ENCODE assay signal across 1 cellular context in the genomic region with DNA sequence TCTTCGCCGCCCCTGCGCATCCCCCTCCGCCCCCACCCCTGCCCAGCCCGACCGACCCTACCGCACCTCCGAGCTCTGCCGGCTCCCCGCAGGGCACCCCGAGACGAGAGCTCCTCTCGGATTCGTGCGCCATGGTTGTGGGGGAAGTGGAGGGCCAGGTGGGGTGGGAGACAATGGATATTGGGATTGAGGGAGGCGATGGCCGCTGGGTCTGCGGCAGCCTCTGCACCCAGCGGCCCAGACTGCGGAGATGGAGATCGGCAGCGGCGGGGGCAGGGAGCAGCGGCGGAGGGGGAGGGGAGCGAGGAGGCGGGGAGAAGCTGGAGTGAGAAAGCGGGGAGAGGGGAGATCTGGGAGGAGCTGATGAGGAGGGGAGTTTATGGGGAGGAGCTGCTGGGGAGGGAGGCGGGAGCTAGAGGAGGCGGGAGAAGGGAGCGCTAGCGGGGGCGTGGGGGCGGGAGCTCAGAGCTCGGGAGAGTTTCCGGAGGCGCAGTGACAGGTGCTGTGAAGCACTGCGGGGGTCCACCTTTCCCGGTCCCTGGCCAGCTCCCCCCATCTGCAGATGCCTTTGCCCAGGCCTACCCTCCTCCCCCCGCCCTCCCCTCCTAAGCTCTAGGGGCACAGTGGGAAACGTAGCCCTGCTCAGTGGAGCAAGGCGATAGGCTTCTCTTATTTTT.
TF ChIP-seq lines count a peak whose summit lies in the region.

A gene (minus strand): TSS at position 352 of the 677 bp plus-strand sequence. CDS start 219 bp downstream, at position 133.

TF ChIP-seq in HEK293, 187 proteins besides CTCF, POLR2A, EP300 and RAD21 (continued from another document and continues in another):
- TF ChIP-seq, protein P1, sequence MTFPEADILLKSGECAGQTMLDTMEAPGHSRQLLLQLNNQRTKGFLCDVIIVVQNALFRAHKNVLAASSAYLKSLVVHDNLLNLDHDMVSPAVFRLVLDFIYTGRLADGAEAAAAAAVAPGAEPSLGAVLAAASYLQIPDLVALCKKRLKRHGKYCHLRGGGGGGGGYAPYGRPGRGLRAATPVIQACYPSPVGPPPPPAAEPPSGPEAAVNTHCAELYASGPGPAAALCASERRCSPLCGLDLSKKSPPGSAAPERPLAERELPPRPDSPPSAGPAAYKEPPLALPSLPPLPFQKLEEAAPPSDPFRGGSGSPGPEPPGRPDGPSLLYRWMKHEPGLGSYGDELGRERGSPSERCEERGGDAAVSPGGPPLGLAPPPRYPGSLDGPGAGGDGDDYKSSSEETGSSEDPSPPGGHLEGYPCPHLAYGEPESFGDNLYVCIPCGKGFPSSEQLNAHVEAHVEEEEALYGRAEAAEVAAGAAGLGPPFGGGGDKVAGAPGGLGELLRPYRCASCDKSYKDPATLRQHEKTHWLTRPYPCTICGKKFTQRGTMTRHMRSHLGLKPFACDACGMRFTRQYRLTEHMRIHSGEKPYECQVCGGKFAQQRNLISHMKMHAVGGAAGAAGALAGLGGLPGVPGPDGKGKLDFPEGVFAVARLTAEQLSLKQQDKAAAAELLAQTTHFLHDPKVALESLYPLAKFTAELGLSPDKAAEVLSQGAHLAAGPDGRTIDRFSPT (tag by site-specific recombination; IDR thresholded peaks at IDR 0.05): no peak
- TF ChIP-seq ZNF514 (tag by site-specific recombination; IDR thresholded peaks at IDR 0.05): no peak
- peak; percentile 35; the same call in 1 of the 2 replicates for TF ChIP-seq ZNF843 (tag by site-specific recombination; IDR thresholded peaks at IDR 0.05)
- no peak for TF ChIP-seq ZNF529 (tag by site-specific recombination; IDR thresholded peaks at IDR 0.05; ENCODE audit: insufficient replicate concordance)
- TF ChIP-seq ZBTB17 (tag by site-specific recombination; IDR thresholded peaks at IDR 0.05): no peak
- TF ChIP-seq ZNF132 (tag by site-specific recombination; IDR thresholded peaks at IDR 0.05; ENCODE audit: borderline replicate concordance): no peak
- TF ChIP-seq ZNF549 (tag by site-specific recombination; IDR thresholded peaks at IDR 0.05): no peak
- TF ChIP-seq, protein P2, sequence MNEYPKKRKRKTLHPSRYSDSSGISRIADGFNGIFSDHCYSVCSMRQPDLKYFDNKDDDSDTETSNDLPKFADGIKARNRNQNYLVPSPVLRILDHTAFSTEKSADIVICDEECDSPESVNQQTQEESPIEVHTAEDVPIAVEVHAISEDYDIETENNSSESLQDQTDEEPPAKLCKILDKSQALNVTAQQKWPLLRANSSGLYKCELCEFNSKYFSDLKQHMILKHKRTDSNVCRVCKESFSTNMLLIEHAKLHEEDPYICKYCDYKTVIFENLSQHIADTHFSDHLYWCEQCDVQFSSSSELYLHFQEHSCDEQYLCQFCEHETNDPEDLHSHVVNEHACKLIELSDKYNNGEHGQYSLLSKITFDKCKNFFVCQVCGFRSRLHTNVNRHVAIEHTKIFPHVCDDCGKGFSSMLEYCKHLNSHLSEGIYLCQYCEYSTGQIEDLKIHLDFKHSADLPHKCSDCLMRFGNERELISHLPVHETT (tag by site-specific recombination; IDR thresholded peaks at IDR 0.05): peak; percentile 76; the same call in 1 of the 2 replicates
- no peak for TF ChIP-seq ZNF768 (tag by site-specific recombination; IDR thresholded peaks at IDR 0.05)
- TF ChIP-seq GLIS1 (tag by site-specific recombination; IDR thresholded peaks at IDR 0.05): peak; percentile 93
- peak; percentile 85 for TF ChIP-seq ZFHX2 (tag by site-specific recombination; conservative IDR thresholded peaks at IDR 0.05)
- TF ChIP-seq ZFP37 (tag by site-specific recombination; IDR thresholded peaks at IDR 0.05): no peak
- peak; percentile 89 for TF ChIP-seq GLIS2 (tag by site-specific recombination; IDR thresholded peaks at IDR 0.05)
- TF ChIP-seq ZNF146 (tag by site-specific recombination; IDR thresholded peaks at IDR 0.05): no peak
- TF ChIP-seq KLF9 (tag by site-specific recombination; IDR thresholded peaks at IDR 0.05; ENCODE audit: low read depth): peak; percentile 54; the same call in 1 of the 2 replicates
- TF ChIP-seq ZNF830 (tag by site-specific recombination; IDR thresholded peaks at IDR 0.05; ENCODE audit: low read depth): no peak
- no peak for TF ChIP-seq SCRT2 (tag by site-specific recombination; IDR thresholded peaks at IDR 0.05)
- no peak for TF ChIP-seq ZNF510 (tag by site-specific recombination; IDR thresholded peaks at IDR 0.05; ENCODE audit: insufficient replicate concordance)
- TF ChIP-seq ZNF610 (tag by site-specific recombination; IDR thresholded peaks at IDR 0.05; ENCODE audit: borderline replicate concordance): no peak; the same call in 1 of the 2 replicates
- no peak for TF ChIP-seq MYNN (tag by site-specific recombination; IDR thresholded peaks at IDR 0.05; ENCODE audit: borderline replicate concordance)
- TF ChIP-seq, protein P3, sequence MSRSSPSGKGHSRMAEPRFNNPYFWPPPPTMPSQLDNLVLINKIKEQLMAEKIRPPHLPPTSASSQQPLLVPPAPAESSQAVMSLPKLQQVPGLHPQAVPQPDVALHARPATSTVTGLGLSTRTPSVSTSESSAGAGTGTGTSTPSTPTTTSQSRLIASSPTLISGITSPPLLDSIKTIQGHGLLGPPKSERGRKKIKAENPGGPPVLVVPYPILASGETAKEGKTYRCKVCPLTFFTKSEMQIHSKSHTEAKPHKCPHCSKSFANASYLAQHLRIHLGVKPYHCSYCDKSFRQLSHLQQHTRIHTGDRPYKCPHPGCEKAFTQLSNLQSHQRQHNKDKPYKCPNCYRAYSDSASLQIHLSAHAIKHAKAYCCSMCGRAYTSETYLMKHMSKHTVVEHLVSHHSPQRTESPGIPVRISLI (tag by site-specific recombination; IDR thresholded peaks at IDR 0.05): no peak
- no peak for TF ChIP-seq ZNF266 (tag by site-specific recombination; IDR thresholded peaks at IDR 0.05; ENCODE audit: low read depth)
- TF ChIP-seq ZNF112 (tag by site-specific recombination; IDR thresholded peaks at IDR 0.05): no peak
- no peak for TF ChIP-seq HOXD13 (CRISPR knock-in tag; IDR thresholded peaks at IDR 0.05; ENCODE audit: borderline replicate concordance)
- peak; percentile 31; the same call in 1 of the 2 replicates for TF ChIP-seq ZNF423 (tag by site-specific recombination; IDR thresholded peaks at IDR 0.05)
- TF ChIP-seq ZNF544 (tag by site-specific recombination; IDR thresholded peaks at IDR 0.05): no peak
- TF ChIP-seq ZNF558 (tag by site-specific recombination; IDR thresholded peaks at IDR 0.05): no peak
- TF ChIP-seq YY2 (tag by site-specific recombination; IDR thresholded peaks at IDR 0.05): no peak
- TF ChIP-seq, protein P4, sequence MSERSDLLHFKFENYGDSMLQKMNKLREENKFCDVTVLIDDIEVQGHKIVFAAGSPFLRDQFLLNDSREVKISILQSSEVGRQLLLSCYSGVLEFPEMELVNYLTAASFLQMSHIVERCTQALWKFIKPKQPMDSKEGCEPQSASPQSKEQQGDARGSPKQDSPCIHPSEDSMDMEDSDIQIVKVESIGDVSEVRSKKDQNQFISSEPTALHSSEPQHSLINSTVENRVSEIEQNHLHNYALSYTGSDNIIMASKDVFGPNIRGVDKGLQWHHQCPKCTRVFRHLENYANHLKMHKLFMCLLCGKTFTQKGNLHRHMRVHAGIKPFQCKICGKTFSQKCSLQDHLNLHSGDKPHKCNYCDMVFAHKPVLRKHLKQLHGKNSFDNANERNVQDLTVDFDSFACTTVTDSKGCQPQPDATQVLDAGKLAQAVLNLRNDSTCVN (tag by site-specific recombination; optimal IDR thresholded peaks at IDR 0.05): peak; percentile 26
- TF ChIP-seq ZXDB (tag by site-specific recombination; IDR thresholded peaks at IDR 0.05): peak; percentile 68
- no peak for TF ChIP-seq HOXC10 (CRISPR knock-in tag; IDR thresholded peaks at IDR 0.05)
- peak; percentile 54 for TF ChIP-seq KLF16 (tag by site-specific recombination; IDR thresholded peaks at IDR 0.05)
- TF ChIP-seq ZBTB1 (tag by site-specific recombination; IDR thresholded peaks at IDR 0.05): no peak
- no peak for TF ChIP-seq ZNF404 (tag by site-specific recombination; IDR thresholded peaks at IDR 0.05)
- TF ChIP-seq ZNF677 (tag by site-specific recombination; IDR thresholded peaks at IDR 0.05): no peak
- peak; percentile 96 for TF ChIP-seq WT1 (tag by site-specific recombination; IDR thresholded peaks at IDR 0.05)
- TF ChIP-seq, protein P5, sequence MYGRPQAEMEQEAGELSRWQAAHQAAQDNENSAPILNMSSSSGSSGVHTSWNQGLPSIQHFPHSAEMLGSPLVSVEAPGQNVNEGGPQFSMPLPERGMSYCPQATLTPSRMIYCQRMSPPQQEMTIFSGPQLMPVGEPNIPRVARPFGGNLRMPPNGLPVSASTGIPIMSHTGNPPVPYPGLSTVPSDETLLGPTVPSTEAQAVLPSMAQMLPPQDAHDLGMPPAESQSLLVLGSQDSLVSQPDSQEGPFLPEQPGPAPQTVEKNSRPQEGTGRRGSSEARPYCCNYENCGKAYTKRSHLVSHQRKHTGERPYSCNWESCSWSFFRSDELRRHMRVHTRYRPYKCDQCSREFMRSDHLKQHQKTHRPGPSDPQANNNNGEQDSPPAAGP (tag by site-specific recombination; IDR thresholded peaks at IDR 0.05): no peak; the same call in 1 of the 2 replicates
- no peak for TF ChIP-seq ZNF560 (tag by site-specific recombination; IDR thresholded peaks at IDR 0.05; ENCODE audit: borderline replicate concordance)
- TF ChIP-seq, protein P6, sequence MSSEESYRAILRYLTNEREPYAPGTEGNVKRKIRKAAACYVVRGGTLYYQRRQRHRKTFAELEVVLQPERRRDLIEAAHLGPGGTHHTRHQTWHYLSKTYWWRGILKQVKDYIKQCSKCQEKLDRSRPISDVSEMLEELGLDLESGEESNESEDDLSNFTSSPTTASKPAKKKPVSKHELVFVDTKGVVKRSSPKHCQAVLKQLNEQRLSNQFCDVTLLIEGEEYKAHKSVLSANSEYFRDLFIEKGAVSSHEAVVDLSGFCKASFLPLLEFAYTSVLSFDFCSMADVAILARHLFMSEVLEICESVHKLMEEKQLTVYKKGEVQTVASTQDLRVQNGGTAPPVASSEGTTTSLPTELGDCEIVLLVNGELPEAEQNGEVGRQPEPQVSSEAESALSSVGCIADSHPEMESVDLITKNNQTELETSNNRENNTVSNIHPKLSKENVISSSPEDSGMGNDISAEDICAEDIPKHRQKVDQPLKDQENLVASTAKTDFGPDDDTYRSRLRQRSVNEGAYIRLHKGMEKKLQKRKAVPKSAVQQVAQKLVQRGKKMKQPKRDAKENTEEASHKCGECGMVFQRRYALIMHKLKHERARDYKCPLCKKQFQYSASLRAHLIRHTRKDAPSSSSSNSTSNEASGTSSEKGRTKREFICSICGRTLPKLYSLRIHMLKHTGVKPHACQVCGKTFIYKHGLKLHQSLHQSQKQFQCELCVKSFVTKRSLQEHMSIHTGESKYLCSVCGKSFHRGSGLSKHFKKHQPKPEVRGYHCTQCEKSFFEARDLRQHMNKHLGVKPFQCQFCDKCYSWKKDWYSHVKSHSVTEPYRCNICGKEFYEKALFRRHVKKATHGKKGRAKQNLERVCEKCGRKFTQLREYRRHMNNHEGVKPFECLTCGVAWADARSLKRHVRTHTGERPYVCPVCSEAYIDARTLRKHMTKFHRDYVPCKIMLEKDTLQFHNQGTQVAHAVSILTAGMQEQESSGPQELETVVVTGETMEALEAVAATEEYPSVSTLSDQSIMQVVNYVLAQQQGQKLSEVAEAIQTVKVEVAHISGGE (tag by site-specific recombination; conservative IDR thresholded peaks at IDR 0.05; ENCODE audit: low read depth): no peak
- TF ChIP-seq ZNF658 (tag by site-specific recombination; IDR thresholded peaks at IDR 0.05): no peak
- no peak for TF ChIP-seq ZNF521 (tag by site-specific recombination; IDR thresholded peaks at IDR 0.05)
- TF ChIP-seq, protein P7, sequence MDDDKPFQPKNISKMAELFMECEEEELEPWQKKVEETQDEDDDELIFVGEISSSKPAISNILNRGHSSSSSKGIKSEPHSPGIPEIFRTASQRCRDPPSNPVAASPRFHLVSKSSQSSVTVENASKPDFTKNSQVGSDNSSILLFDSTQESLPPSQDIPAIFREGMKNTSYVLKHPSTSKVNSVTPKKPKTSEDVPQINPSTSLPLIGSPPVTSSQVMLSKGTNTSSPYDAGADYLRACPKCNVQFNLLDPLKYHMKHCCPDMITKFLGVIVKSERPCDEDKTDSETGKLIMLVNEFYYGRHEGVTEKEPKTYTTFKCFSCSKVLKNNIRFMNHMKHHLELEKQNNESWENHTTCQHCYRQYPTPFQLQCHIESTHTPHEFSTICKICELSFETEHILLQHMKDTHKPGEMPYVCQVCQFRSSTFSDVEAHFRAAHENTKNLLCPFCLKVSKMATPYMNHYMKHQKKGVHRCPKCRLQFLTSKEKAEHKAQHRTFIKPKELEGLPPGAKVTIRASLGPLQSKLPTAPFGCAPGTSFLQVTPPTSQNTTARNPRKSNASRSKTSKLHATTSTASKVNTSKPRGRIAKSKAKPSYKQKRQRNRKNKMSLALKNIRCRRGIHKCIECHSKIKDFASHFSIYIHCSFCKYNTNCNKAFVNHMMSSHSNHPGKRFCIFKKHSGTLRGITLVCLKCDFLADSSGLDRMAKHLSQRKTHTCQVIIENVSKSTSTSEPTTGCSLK (tag by site-specific recombination; IDR thresholded peaks at IDR 0.05): no peak
- TF ChIP-seq ZBTB20 (tag by site-specific recombination; IDR thresholded peaks at IDR 0.05): no peak
- TF ChIP-seq, protein P8, sequence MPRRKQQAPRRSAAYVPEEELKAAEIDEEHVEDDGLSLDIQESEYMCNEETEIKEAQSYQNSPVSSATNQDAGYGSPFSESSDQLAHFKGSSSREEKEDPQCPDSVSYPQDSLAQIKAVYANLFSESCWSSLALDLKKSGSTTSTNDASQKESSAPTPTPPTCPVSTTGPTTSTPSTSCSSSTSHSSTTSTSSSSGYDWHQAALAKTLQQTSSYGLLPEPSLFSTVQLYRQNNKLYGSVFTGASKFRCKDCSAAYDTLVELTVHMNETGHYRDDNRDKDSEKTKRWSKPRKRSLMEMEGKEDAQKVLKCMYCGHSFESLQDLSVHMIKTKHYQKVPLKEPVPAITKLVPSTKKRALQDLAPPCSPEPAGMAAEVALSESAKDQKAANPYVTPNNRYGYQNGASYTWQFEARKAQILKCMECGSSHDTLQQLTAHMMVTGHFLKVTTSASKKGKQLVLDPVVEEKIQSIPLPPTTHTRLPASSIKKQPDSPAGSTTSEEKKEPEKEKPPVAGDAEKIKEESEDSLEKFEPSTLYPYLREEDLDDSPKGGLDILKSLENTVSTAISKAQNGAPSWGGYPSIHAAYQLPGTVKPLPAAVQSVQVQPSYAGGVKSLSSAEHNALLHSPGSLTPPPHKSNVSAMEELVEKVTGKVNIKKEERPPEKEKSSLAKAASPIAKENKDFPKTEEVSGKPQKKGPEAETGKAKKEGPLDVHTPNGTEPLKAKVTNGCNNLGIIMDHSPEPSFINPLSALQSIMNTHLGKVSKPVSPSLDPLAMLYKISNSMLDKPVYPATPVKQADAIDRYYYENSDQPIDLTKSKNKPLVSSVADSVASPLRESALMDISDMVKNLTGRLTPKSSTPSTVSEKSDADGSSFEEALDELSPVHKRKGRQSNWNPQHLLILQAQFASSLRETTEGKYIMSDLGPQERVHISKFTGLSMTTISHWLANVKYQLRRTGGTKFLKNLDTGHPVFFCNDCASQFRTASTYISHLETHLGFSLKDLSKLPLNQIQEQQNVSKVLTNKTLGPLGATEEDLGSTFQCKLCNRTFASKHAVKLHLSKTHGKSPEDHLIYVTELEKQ (tag by site-specific recombination; IDR thresholded peaks at IDR 0.05; ENCODE audit: borderline replicate concordance): no peak; the same call in 1 of the 2 replicates
- no peak for TF ChIP-seq ZFP3 (tag by site-specific recombination; IDR thresholded peaks at IDR 0.05; ENCODE audit: low read depth)
- TF ChIP-seq ZNF366 (tag by site-specific recombination; conservative IDR thresholded peaks at IDR 0.05): peak; percentile 86
- TF ChIP-seq GLI4 (tag by site-specific recombination; IDR thresholded peaks at IDR 0.05): no peak; the same call in 1 of the 2 replicates
- no peak for TF ChIP-seq ZSCAN16 (tag by site-specific recombination; IDR thresholded peaks at IDR 0.05)
- TF ChIP-seq ZNF629 (tag by site-specific recombination; IDR thresholded peaks at IDR 0.05): peak; percentile 49; the same call in 1 of the 2 replicates
